Comparison of ENCODE assay signal across 10 cellular contexts in the genomic region with DNA sequence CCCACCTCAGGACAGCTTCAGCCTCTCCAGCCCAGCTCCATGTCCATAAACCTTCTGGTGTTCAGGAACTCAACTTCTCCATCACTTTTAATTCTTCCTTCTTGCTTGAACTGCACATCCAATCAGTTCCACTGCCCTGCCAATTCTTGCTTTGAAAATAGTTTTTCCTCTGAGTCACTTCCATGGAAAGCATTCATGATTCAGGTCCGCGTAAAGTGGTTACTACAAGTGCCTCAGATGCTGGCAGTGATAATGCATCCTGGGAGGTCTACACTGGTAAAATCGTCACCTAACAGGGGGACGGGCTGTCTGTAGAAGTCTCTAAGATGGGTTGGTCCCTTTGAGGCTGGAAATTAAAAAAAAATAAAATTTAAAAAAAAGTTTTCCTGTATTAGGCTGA. TPM values are rescaled to one million over a fixed set of nuclear protein-coding genes. Genes with fewer than 3 reads are reported as not detected.
A peak's percentile ranks its signal among the peaks of the same experiment; 100 is the strongest.
DNase-seq lines count a peak whose midpoint lies in the region; ATAC-seq and TF ChIP-seq lines count a peak whose summit lies in the region.
"Had no signal": no experiment of that assay in that cellular context is flagged by ENCODE, and none has a peak within 500 bp of the region (broad histone marks: within the 10 kb centered on the region; RNA-seq: fewer than 3 reads in every experiment).

No MANE protein-coding gene starts in this region.

- H3K27ac ChIP-seq in right atrium auricular region: no peak overlapping the region
- H3K27ac ChIP-seq in right cardiac atrium (ENCODE audit: low read length): no peak overlapping the region
- H3K27ac ChIP-seq in OCI-LY7 (ENCODE audit: low read depth, low read length, poor library complexity, severe bottlenecking): no peak overlapping the region

- H3K36me3 ChIP-seq in right atrium auricular region (no peaks in the 10 kb centered on the region), OCI-LY7 (ENCODE audit: insufficient read depth, low read length) (no peaks in the 10 kb centered on the region)

- POLR2A ChIA-PET in OCI-LY7 (lab: Charles Lee): interaction anchor here (0.6 kb wide), 1 partner anchor 395 kb away, joined by 3 read pairs; no protein-coding TSS in a partner anchor

- H3K4me3 ChIP-seq in right atrium auricular region (no peak overlapping the region), right cardiac atrium (ENCODE audit: low read length) (no peak overlapping the region), fibroblast of the aortic adventitia (ENCODE audit: low read depth, low read length) (no peak overlapping the region), OCI-LY7 (ENCODE audit: low read depth, low read length, poor library complexity, severe bottlenecking) (no peak overlapping the region)

- DNase-seq in right atrium auricular region (ENCODE audit: low spot score) (peak; percentile 23), right cardiac atrium (no peak), fibroblast of the aortic adventitia (ENCODE audit: low read depth) (peak; percentile 88), ureter (ENCODE audit: low spot score) (peak; percentile 39), cortex of kidney (lab: John Stamatoyannopoulos, UW) (no peak), OCI-LY7 (ENCODE audit: low spot score) (no peak)
- DNase-seq in activated CD4-positive, alpha-beta T cell treated with anti-CD3 and anti-CD28 coated beads, Interleukin-2, amount 50 U/mL, for 48 hours: peak; percentile 8 to 24
- no peak for DNase-seq in activated CD4-positive, CD25-positive, alpha-beta regulatory T cell treated with anti-CD3 and anti-CD28 coated beads, Interleukin-2, amount 50 U/mL, for 72 hours
- DNase-seq: left cardiac atrium, NCI-H2029 treated with DMSO at 0.1 percent for 48 hours had no signal

- 67% methylated on average over 4 of the region's 4 CpGs for WGBS in right cardiac atrium

- CTCF ChIA-PET in OCI-LY7 (lab: Charles Lee; ENCODE audit: unreplicated experiment): no interaction called here

- no TSS peak for BruUV-seq in OCI-LY7 (replicated peaks; lab: Mats Ljungman, UMichigan)

- no peak overlapping the region for H3K4me2 ChIP-seq in OCI-LY7 (ENCODE audit: low read length)

- intact Hi-C loops in right cardiac atrium (cut with DNase I): no loop called here
- intact Hi-C loops in OCI-LY7 (cut with micrococcal nuclease; ENCODE audit: unreplicated experiment): loop anchor here (10.0 kb wide), 1 partner anchor 64 kb away; no protein-coding TSS in a partner anchor

- no peaks in the 10 kb centered on the region for H3K9me2 ChIP-seq in OCI-LY7 (ENCODE audit: insufficient read depth, low read length)

- H3K4me1 ChIP-seq in right atrium auricular region (peaks cover 0 to 7% of the 10 kb centered on the region in 2 donors), right cardiac atrium (ENCODE audit: control insufficient read depth, insufficient read depth, low read length) (no peaks in the 10 kb centered on the region), OCI-LY7 (ENCODE audit: insufficient read depth, low read length, poor library complexity, severe bottlenecking) (peaks cover 17% of the 10 kb centered on the region)

- ATAC-seq in right cardiac atrium: no peak
- ATAC-seq: left cardiac atrium had no signal

- no peak overlapping the region for H2AFZ ChIP-seq in OCI-LY7 (ENCODE audit: low read length)

- no peaks in the 10 kb centered on the region for H3K9me3 ChIP-seq in right atrium auricular region
- H3K9me3 ChIP-seq in right cardiac atrium (ENCODE audit: control insufficient read depth, low read length): no peaks in the 10 kb centered on the region
- H3K9me3 ChIP-seq in OCI-LY7 (ENCODE audit: low read length): no peaks in the 10 kb centered on the region

- no peaks in the 10 kb centered on the region for H3K79me2 ChIP-seq in OCI-LY7 (ENCODE audit: insufficient read depth, low read depth, low read length)

- H4K20me1 ChIP-seq in OCI-LY7 (ENCODE audit: insufficient read depth, low read length): no peaks in the 10 kb centered on the region

- H3K27me3 ChIP-seq in right atrium auricular region (no peaks in the 10 kb centered on the region), right cardiac atrium (ENCODE audit: control insufficient read depth, insufficient read depth) (no peaks in the 10 kb centered on the region)

- TF ChIP-seq CTCF in right atrium auricular region (IDR thresholded peaks at IDR 0.05) (no peak), fibroblast of the aortic adventitia (IDR thresholded peaks at IDR 0.05; ENCODE audit: insufficient read depth, low read length) (no peak), OCI-LY7 (conservative IDR thresholded peaks at IDR 0.05; ENCODE audit: low read length) (no peak)

RNA-seq across cellular contexts. Expression of gene RCAN1, which starts 25.9 kb away (rescaled TPM):
- total RNA-seq in right atrium auricular region: 10 to 100 TPM; 26.1 to 38.0 TPM
- total RNA-seq in right cardiac atrium: 10 to 100 TPM; 26.7 to 39.7 (median 30.7) TPM
- polyA plus RNA-seq in right cardiac atrium: 32.4 TPM
- 30.5 and 39.7 TPM in 2 replicates for total RNA-seq in fibroblast of the aortic adventitia (ENCODE audit: low replicate concordance)
- total RNA-seq in ureter: 22.8 TPM
- 2.8 and 6.8 TPM in 2 replicates for total RNA-seq in OCI-LY7 (2014; rRNA removed; shearing (Covaris generic))
- 8.0 and 8.9 TPM in 2 replicates for total RNA-seq in OCI-LY7 (2022)

RNA-seq across cellular contexts. Expression of gene CLIC6, which starts 27.9 kb away (rescaled TPM):
- total RNA-seq in right atrium auricular region (1 to 10 TPM; 5.1 to 7.0 TPM), right cardiac atrium (10 to 100 TPM in 3 of 4 donors, 1 to 10 TPM in 1; 7.1 to 13.7 (median 12.8) TPM), fibroblast of the aortic adventitia (ENCODE audit: low replicate concordance) (0.18 TPM in 1 of 2 replicates, not detected in the other), ureter (24.1 TPM), OCI-LY7 (2022) (not detected in 2 replicates)
- 6.1 TPM for polyA plus RNA-seq in right cardiac atrium
- not detected in 2 replicates for total RNA-seq in OCI-LY7 (2014; rRNA removed; shearing (Covaris generic))

Comparison
In these comparisons a context has a peak if more than half of its experiments do, and no peak if none do; other contexts are left out.
1. DNase-seq: peak in right atrium auricular region (single experiment), activated CD4-positive, alpha-beta T cell treated with anti-CD3 and anti-CD28 coated beads, Interleukin-2, amount 50 U/mL, for 48 hours (2 of 2), fibroblast of the aortic adventitia (single experiment) and ureter (single experiment); none in right cardiac atrium (0 of 3), activated CD4-positive, CD25-positive, alpha-beta regulatory T cell treated with anti-CD3 and anti-CD28 coated beads, Interleukin-2, amount 50 U/mL, for 72 hours (single experiment), cortex of kidney (single experiment) and OCI-LY7 (single experiment).